In the genomic region with DNA sequence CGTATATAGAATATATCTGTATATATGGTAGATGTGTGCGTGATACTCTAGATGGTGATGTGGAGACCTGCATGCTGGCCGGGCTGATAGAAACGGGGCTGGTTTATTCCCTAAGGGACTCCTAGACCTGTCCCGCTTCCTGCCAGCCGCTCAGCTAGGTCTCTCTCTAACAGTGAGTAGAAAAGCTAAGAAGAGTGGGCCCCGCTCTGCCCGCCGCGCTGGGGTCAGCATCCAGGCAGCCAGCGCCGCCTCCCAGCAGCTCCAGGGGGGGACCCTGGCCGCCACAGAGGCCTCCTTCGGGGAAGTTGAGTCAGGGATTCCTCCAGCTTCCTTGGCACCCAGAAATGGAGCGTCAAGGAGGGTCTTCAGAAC, we compare ENCODE assay signal across 9 cellular contexts. TPM values are rescaled to one million over a fixed set of nuclear protein-coding genes. Genes with fewer than 3 reads are reported as not detected.
A peak's percentile ranks its signal among the peaks of the same experiment; 100 is the strongest.
DNase-seq lines count a peak whose midpoint lies in the region; ATAC-seq, FAIRE-seq and TF ChIP-seq lines count a peak whose summit lies in the region.
"Had no signal": no experiment of that assay in that cellular context is flagged by ENCODE, and none has a peak within 500 bp of the region (broad histone marks: within the 10 kb centered on the region; RNA-seq: fewer than 3 reads in every experiment).

No MANE protein-coding gene starts in this region.

- no peak overlapping the region for H2BK5ac ChIP-seq in H1 (ENCODE audit: low read depth, low read length)

- peak; percentile 33 for ATAC-seq in GM18873 (IDR thresholded peaks at IDR 0.05; ENCODE audit: low FRiP score, unreplicated experiment)
- peak; percentile 48 for ATAC-seq in HG03460 (IDR thresholded peaks at IDR 0.05; ENCODE audit: unreplicated experiment)

- H4K8ac ChIP-seq in H1 (ENCODE audit: extremely low read depth, insufficient read depth, low read length): no peak overlapping the region

- H3K9me3 ChIP-seq in H1 (ENCODE audit: insufficient read depth in 2 of 2, low read depth in 1 of 2, low read length in 1 of 2) (no peaks in the 10 kb centered on the region), skeletal muscle satellite cell (replicated peaks; ENCODE audit: low read length) (no peaks in the 10 kb centered on the region)

- H2AFZ ChIP-seq in H1 (ENCODE audit: low read length): no peak overlapping the region

- H3K79me1 ChIP-seq in H1 (ENCODE audit: low read depth, low read length): no peaks in the 10 kb centered on the region; the same call in 1 of the 2 replicates

- H3K9ac ChIP-seq in H1 (replicated peaks in 1 of 4; ENCODE audit: extremely low read depth in 1 of 4, low read depth in 3 of 4, low read length in 3 of 4): no peak overlapping the region
- H3K9ac ChIP-seq in skeletal muscle satellite cell (ENCODE audit: low read depth, low read length): peak overlapping the region; percentile 78

- no peak overlapping the region for H2BK15ac ChIP-seq in H1 (ENCODE audit: low read length)

- WGBS in H1 (ENCODE audit: extremely low coverage in 1 of 2, insufficient coverage in 1 of 2, insufficient read length in 1 of 2, insufficient replicate concordance in 2 of 2, low coverage in 1 of 2, low lambda C conversion rate in 2 of 2, missing lambda C conversion rate in 1 of 2), 2 experiments: 86% methylated on average over 15 of the region's 15 CpGs; no CpG with 5 or more reads in 1 of the 2 experiments

- H3K23me2 ChIP-seq in H1 (ENCODE audit: low read depth, low read length): no peaks in the 10 kb centered on the region

- H2BK20ac ChIP-seq in H1 (ENCODE audit: low read length): no peak overlapping the region

- H2BK12ac ChIP-seq in H1 (ENCODE audit: low read depth, low read length): no peak overlapping the region

- no peak overlapping the region for H3K27ac ChIP-seq in H1 (ENCODE audit: low read depth, low read length)

- no peak overlapping the region; the same call in 1 of the 2 replicates for H3K18ac ChIP-seq in H1 (ENCODE audit: extremely low read depth, low read length)

- H3K4ac ChIP-seq in H1 (replicated peaks; ENCODE audit: insufficient read length, low read depth, low read length): no peak overlapping the region

- FAIRE-seq in H1 (lab: Jason Lieb, UNC): no peak

- peaks cover 0 to 34% (median 24%) of the 10 kb centered on the region in 4 experiments; a peak in 6 of 7 replicates for H3K4me1 ChIP-seq in H1 (replicated peaks in 1 of 4; ENCODE audit: control insufficient read depth in 3 of 4, insufficient read depth in 4 of 4, low read length in 3 of 4)
- H3K4me1 ChIP-seq in skeletal muscle satellite cell (ENCODE audit: control insufficient read depth, insufficient read depth, low read length): peaks cover 55% of the 10 kb centered on the region

- H3K56ac ChIP-seq in H1 (replicated peaks; ENCODE audit: insufficient read length, low read depth, low read length): no peak overlapping the region

- no peak overlapping the region for H2BK120ac ChIP-seq in H1 (replicated peaks; ENCODE audit: low read depth, low read length)

- H3K4me3 ChIP-seq in H1 (ENCODE audit: extremely low read depth in 1 of 4, insufficient read depth in 2 of 4, low read depth in 3 of 4, low read length in 4 of 4) (no peak overlapping the region), skeletal muscle satellite cell (ENCODE audit: low read length) (no peak overlapping the region)

- no peaks in the 10 kb centered on the region for H3K79me2 ChIP-seq in H1 (ENCODE audit: control insufficient read depth in 1 of 2, insufficient read depth in 2 of 2, low read length in 2 of 2)

- no peak overlapping the region for H4K91ac ChIP-seq in H1 (replicated peaks; ENCODE audit: insufficient read length, low read length)

- H3K23ac ChIP-seq in H1 (ENCODE audit: insufficient read length): no peak overlapping the region

- DNase-seq in H1 (ENCODE audit: low read depth in 1 of 2, low spot score in 2 of 2) (no peak), erythroblast (lab: John Stamatoyannopoulos, UW) (no peak), H4 (ENCODE audit: low spot score) (no peak), NCI-H1694 (lab: John Stamatoyannopoulos, UW) (no peak), SW 1271 (lab: John Stamatoyannopoulos, UW) (no peak)

- no peaks in the 10 kb centered on the region for H4K20me1 ChIP-seq in H1 (replicated peaks in 1 of 2; ENCODE audit: control insufficient read depth in 1 of 2, insufficient read depth in 2 of 2, low read length in 2 of 2)

- CTCF ChIA-PET in H1 (lab: Charles Lee; ENCODE audit: partially characterized antibody): interaction anchor here (0.7 to 4.9 kb wide), 23 partner anchors 8 to 863 kb away, joined by 3 to 41 read pairs (median 4); a partner anchor contains a TSS

- POLR2A ChIA-PET in H1 (lab: Charles Lee; ENCODE audit: partially characterized antibody): interaction anchor here (0.8 to 5.1 kb wide), 7 partner anchors 9 to 38 kb away, joined by 3 to 30 read pairs (median 4); a partner anchor contains a TSS

- no peak for TF ChIP-seq POLR2A in H1 (IDR thresholded peaks at IDR 0.05; ENCODE audit: control extremely low read depth in 1 of 2, low read depth in 2 of 2, low read length in 2 of 2)
- no peak for TF ChIP-seq POLR2A in erythroblast (IDR thresholded peaks at IDR 0.05; ENCODE audit: low read length)

- TF ChIP-seq RAD21 in H1 (IDR thresholded peaks at IDR 0.05 in 1 of 2, conservative IDR thresholded peaks at IDR 0.05 in 1 of 2; ENCODE audit: low read depth in 2 of 2, low read length in 2 of 2): no peak

- no peak for TF ChIP-seq EP300 in H1 (IDR thresholded peaks at IDR 0.05; ENCODE audit: borderline replicate concordance in 1 of 2, low read depth in 2 of 2, low read length in 2 of 2)

- no peak overlapping the region for H2AK5ac ChIP-seq in H1 (ENCODE audit: low read depth, low read length)

- TF ChIP-seq CTCF in H1 (IDR thresholded peaks at IDR 0.05; ENCODE audit: control extremely low read depth in 1 of 3, insufficient read depth in 1 of 3, low read depth in 1 of 3, low read length in 3 of 3): no peak

- H3K36me3 ChIP-seq in H1 (ENCODE audit: control insufficient read depth in 2 of 4, insufficient read depth in 4 of 4, low read length in 3 of 4) (no peaks in the 10 kb centered on the region), skeletal muscle satellite cell (ENCODE audit: insufficient read depth, low read length) (no peaks in the 10 kb centered on the region)

- no peak overlapping the region for H3K14ac ChIP-seq in H1 (ENCODE audit: insufficient read length)

- H4K5ac ChIP-seq in H1 (ENCODE audit: insufficient read length, low read depth, low read length): peak overlapping the region; percentile 21

- no peak overlapping the region for H3K4me2 ChIP-seq in H1 (ENCODE audit: insufficient read depth in 1 of 2, low read depth in 2 of 2, low read length in 2 of 2)
- H3K4me2 ChIP-seq in skeletal muscle satellite cell (ENCODE audit: low read length): peak overlapping the region; percentile 65

- H3K27me3 ChIP-seq in H1 (replicated peaks in 1 of 4; ENCODE audit: control insufficient read depth in 3 of 4, extremely low read depth in 1 of 4, insufficient read depth in 3 of 4, low read length in 3 of 4): peaks cover 0 to 5% (median 0%) of the 10 kb centered on the region in 4 experiments; a peak in 2 of 7 replicates
- no peaks in the 10 kb centered on the region for H3K27me3 ChIP-seq in skeletal muscle satellite cell (ENCODE audit: control insufficient read depth, insufficient read depth, low read length)

RNA-seq across cellular contexts. Expression of a gene that starts 9.4 kb away (rescaled TPM):
- total RNA-seq in H1 (2021; fragmentation: NEBNext Ultra II Directional; extraction: Animal tissue kit (Norgen Biotek cat#: 25700)): 3.7 and 4.0 TPM in 2 replicates
- 2.7 and 3.3 TPM in 2 replicates for polyA plus RNA-seq in H1 (2011; rRNA removed)
- polyA plus RNA-seq in H1 (2011; cell fraction: cytosol; rRNA removed): 1.7 TPM
- 1.7 TPM for polyA plus RNA-seq in H1 (2011; cell fraction: nucleus; rRNA removed)
- polyA plus RNA-seq in H1 (2012, experiment 1 of 2): 1.4 to 3.4 TPM (median 2.9 TPM) in 4 replicates
- polyA plus RNA-seq in H1 (2012, experiment 2 of 2): 4.0 TPM
- 2.8 TPM for polyA plus RNA-seq in H1 (2013, experiment 1 of 2)
- polyA plus RNA-seq in H1 (2013, experiment 2 of 2): 2.8 TPM
- 0.19 and 1.4 TPM in 2 replicates for polyA minus RNA-seq in H1 (2011; rRNA and poly(A)+ RNA removed)
- 0.66 TPM for polyA minus RNA-seq in H1 (2011; cell fraction: cytosol; rRNA and poly(A)+ RNA removed)
- polyA minus RNA-seq in H1 (2011; cell fraction: nucleus; rRNA and poly(A)+ RNA removed): 0.80 TPM
- total RNA-seq in skeletal muscle satellite cell (2012; rRNA removed): 12.7 and 12.9 TPM in 2 replicates
- 0.25 and 1.8 TPM in 2 replicates for total RNA-seq in H4 (2014; rRNA removed; shearing (Covaris generic))

RNA-seq across cellular contexts. Expression of a gene that starts 11.7 kb away (rescaled TPM):
- total RNA-seq in H1 (2021; fragmentation: NEBNext Ultra II Directional; extraction: Animal tissue kit (Norgen Biotek cat#: 25700)): 1.4 and 2.1 TPM in 2 replicates
- 0.77 and 1.1 TPM in 2 replicates for polyA plus RNA-seq in H1 (2011; rRNA removed)
- polyA plus RNA-seq in H1 (2011; cell fraction: cytosol; rRNA removed): 1.4 TPM
- 3.1 TPM for polyA plus RNA-seq in H1 (2011; cell fraction: nucleus; rRNA removed)
- polyA plus RNA-seq in H1 (2012, experiment 1 of 2): 1.1 to 1.6 TPM (median 1.5 TPM) in 4 replicates
- 2.3 TPM for polyA plus RNA-seq in H1 (2012, experiment 2 of 2)
- 2.0 TPM for polyA plus RNA-seq in H1 (2013, experiment 1 of 2)
- 1.5 TPM for polyA plus RNA-seq in H1 (2013, experiment 2 of 2)
- polyA minus RNA-seq in H1 (2011; rRNA and poly(A)+ RNA removed): 0.12 and 0.22 TPM in 2 replicates
- polyA minus RNA-seq in H1 (2011; cell fraction: cytosol; rRNA and poly(A)+ RNA removed): not detected
- polyA minus RNA-seq in H1 (2011; cell fraction: nucleus; rRNA and poly(A)+ RNA removed): 3.5 TPM
- total RNA-seq in skeletal muscle satellite cell (2012; rRNA removed): 0.22 and 1.0 TPM in 2 replicates
- total RNA-seq in H4 (2014; rRNA removed; shearing (Covaris generic)): not detected in 2 replicates
- total RNA-seq: T-helper 2 cell treated with Interferon-gamma antibody and Interleukin-4, amounts not matched to agents 100 ng/mL and 5 ng/mL, for 36 hours had no signal

RNA-seq across cellular contexts. Expression of a gene that starts 26.9 kb away (rescaled TPM):
- total RNA-seq in H1 (2021; fragmentation: NEBNext Ultra II Directional; extraction: Animal tissue kit (Norgen Biotek cat#: 25700)): 25.9 and 26.2 TPM in 2 replicates
- 21.2 and 27.9 TPM in 2 replicates for polyA plus RNA-seq in H1 (2011; rRNA removed)
- polyA plus RNA-seq in H1 (2011; cell fraction: cytosol; rRNA removed): 15.5 TPM
- 46.6 TPM for polyA plus RNA-seq in H1 (2011; cell fraction: nucleus; rRNA removed)
- polyA plus RNA-seq in H1 (2012, experiment 1 of 2): 16.4 to 25.4 TPM (median 22.4 TPM) in 4 replicates
- polyA plus RNA-seq in H1 (2012, experiment 2 of 2): 15.6 TPM
- polyA plus RNA-seq in H1 (2013, experiment 1 of 2): 30.8 TPM
- 30.3 TPM for polyA plus RNA-seq in H1 (2013, experiment 2 of 2)
- 12.5 and 16.5 TPM in 2 replicates for polyA minus RNA-seq in H1 (2011; rRNA and poly(A)+ RNA removed)
- 16.4 TPM for polyA minus RNA-seq in H1 (2011; cell fraction: cytosol; rRNA and poly(A)+ RNA removed)
- polyA minus RNA-seq in H1 (2011; cell fraction: nucleus; rRNA and poly(A)+ RNA removed): 22.9 TPM
- 6.6 and 9.6 TPM in 2 replicates for total RNA-seq in skeletal muscle satellite cell (2012; rRNA removed)
- 9.0 and 17.4 TPM in 2 replicates for total RNA-seq in H4 (2014; rRNA removed; shearing (Covaris generic))

RNA-seq across cellular contexts. Expression of a gene that starts 57.5 kb away (rescaled TPM):
- not detected in 2 replicates for total RNA-seq in H1 (2021; fragmentation: NEBNext Ultra II Directional; extraction: Animal tissue kit (Norgen Biotek cat#: 25700))
- 0.09 TPM in 1 of 2 replicates, not detected in the other for polyA plus RNA-seq in H1 (2011; rRNA removed)
- not detected for polyA plus RNA-seq in H1 (2011; cell fraction: cytosol; rRNA removed)
- polyA plus RNA-seq in H1 (2011; cell fraction: nucleus; rRNA removed): not detected
- not detected in 4 replicates for polyA plus RNA-seq in H1 (2012, experiment 1 of 2)
- not detected for polyA plus RNA-seq in H1 (2012, experiment 2 of 2)
- polyA plus RNA-seq in H1 (2013, experiment 1 of 2): not detected
- not detected for polyA plus RNA-seq in H1 (2013, experiment 2 of 2)
- polyA minus RNA-seq in H1 (2011; rRNA and poly(A)+ RNA removed): not detected in 2 replicates
- polyA minus RNA-seq in H1 (2011; cell fraction: cytosol; rRNA and poly(A)+ RNA removed): not detected
- not detected for polyA minus RNA-seq in H1 (2011; cell fraction: nucleus; rRNA and poly(A)+ RNA removed)
- 0.22 TPM in 1 of 2 replicates, not detected in the other for total RNA-seq in skeletal muscle satellite cell (2012; rRNA removed)
- 0.14 TPM in 1 of 2 replicates, not detected in the other for total RNA-seq in H4 (2014; rRNA removed; shearing (Covaris generic))
- total RNA-seq: T-helper 2 cell treated with Interferon-gamma antibody and Interleukin-4, amounts not matched to agents 100 ng/mL and 5 ng/mL, for 36 hours had no signal
